1 cellular context compared by ENCODE assay signal in genomic region chr16:85688586-85689284, GRCh38.
TF ChIP-seq lines count a peak whose summit lies in the region.

Gene GINS2, minus strand, starts transcription at chr16:85688954. Its CDS starts 56 bp downstream, at chr16:85688898.

TF ChIP-seq in K562, 482 proteins besides CTCF, POLR2A, EP300 and RAD21 (continued from another document and continues in another):
- TF ChIP-seq GMEB1 (CRISPR knock-in tag; IDR thresholded peaks at IDR 0.05): no peak
- no peak for TF ChIP-seq ZNF274 (IDR thresholded peaks at IDR 0.05; ENCODE audit: borderline replicate concordance, low read depth, low read length)
- TF ChIP-seq CBX8 (IDR thresholded peaks at IDR 0.05; ENCODE audit: borderline replicate concordance, extremely low read depth, low read depth, low read length, poor library complexity, severe bottlenecking): no peak
- TF ChIP-seq ZNF511 (CRISPR knock-in tag; IDR thresholded peaks at IDR 0.05): peak; percentile 57; the same call in 1 of the 2 replicates
- TF ChIP-seq ATF4 (CRISPR knock-in tag; IDR thresholded peaks at IDR 0.05): no peak
- TF ChIP-seq NBN (IDR thresholded peaks at IDR 0.05; ENCODE audit: low read depth): no peak
- no peak for TF ChIP-seq HMG20A (CRISPR knock-in tag; conservative IDR thresholded peaks at IDR 0.05)
- peak; percentile 96 for TF ChIP-seq CXXC5 (CRISPR knock-in tag; IDR thresholded peaks at IDR 0.05)
- no peak for TF ChIP-seq MTF1 (CRISPR knock-in tag; IDR thresholded peaks at IDR 0.05; ENCODE audit: borderline replicate concordance)
- no peak; the same call in 1 of the 2 replicates for TF ChIP-seq TGIF2 (CRISPR knock-in tag; IDR thresholded peaks at IDR 0.05)
- TF ChIP-seq ZHX1 (conservative IDR thresholded peaks at IDR 0.05; ENCODE audit: low read length): no peak
- TF ChIP-seq NRF1 (conservative IDR thresholded peaks at IDR 0.05 in 1 of 2, IDR thresholded peaks at IDR 0.05 in 1 of 2): peak; percentile 70 to 74
- no peak for TF ChIP-seq ZNF407 (IDR thresholded peaks at IDR 0.05; ENCODE audit: low read depth)
- TF ChIP-seq PTTG1 (tag; IDR thresholded peaks at IDR 0.05; ENCODE audit: low read depth): no peak
- TF ChIP-seq SRSF1 (IDR thresholded peaks at IDR 0.05; ENCODE audit: low read depth, low read length): no peak
- TF ChIP-seq ILF3 (IDR thresholded peaks at IDR 0.05; ENCODE audit: borderline replicate concordance): no peak
- no peak for TF ChIP-seq HNRNPK (IDR thresholded peaks at IDR 0.05; ENCODE audit: low read depth, low read length, poor library complexity, severe bottlenecking)
- no peak for TF ChIP-seq TCF7 (IDR thresholded peaks at IDR 0.05; ENCODE audit: borderline replicate concordance)
- no peak for TF ChIP-seq ZNF398 (CRISPR knock-in tag; IDR thresholded peaks at IDR 0.05)
- TF ChIP-seq RB1 (IDR thresholded peaks at IDR 0.05; ENCODE audit: low read depth): peak; percentile 100
- peak; percentile 56 for TF ChIP-seq CHD2 (IDR thresholded peaks at IDR 0.05; ENCODE audit: low read depth, low read length)
- no peak for TF ChIP-seq NR2F6 (CRISPR knock-in tag; IDR thresholded peaks at IDR 0.05)
- TF ChIP-seq KLF6 (CRISPR knock-in tag; IDR thresholded peaks at IDR 0.05; ENCODE audit: borderline replicate concordance): no peak
- no peak for TF ChIP-seq ZNF764 (CRISPR knock-in tag; IDR thresholded peaks at IDR 0.05; ENCODE audit: low read depth)
- no peak for TF ChIP-seq ZNF253 (CRISPR knock-in tag; conservative IDR thresholded peaks at IDR 0.05)
- TF ChIP-seq CREB1 (IDR thresholded peaks at IDR 0.05): 0 out of 2 replicates have a peak, but pooled peaks have one; percentile 23
- TF ChIP-seq CREB1 (CRISPR knock-in tag; IDR thresholded peaks at IDR 0.05): no peak
- 0 out of 2 replicates have a peak, but pooled peaks have one; percentile 23 for TF ChIP-seq LCOR (CRISPR knock-in tag; IDR thresholded peaks at IDR 0.05)
- TF ChIP-seq ZNF740 (CRISPR knock-in tag; IDR thresholded peaks at IDR 0.05): no peak
- TF ChIP-seq ZNF740 (tag; IDR thresholded peaks at IDR 0.05): no peak
- no peak; a peak in 1 of 3 replicates for TF ChIP-seq CBX3 (IDR thresholded peaks at IDR 0.05; ENCODE audit: borderline replicate concordance in 1 of 2, low read length in 2 of 2)
- no peak for TF ChIP-seq ID3 (CRISPR knock-in tag; IDR thresholded peaks at IDR 0.05)
- TF ChIP-seq ID3 (tag; IDR thresholded peaks at IDR 0.05): no peak
- no peak for TF ChIP-seq MIER1 (IDR thresholded peaks at IDR 0.05; ENCODE audit: low read depth)
- no peak for TF ChIP-seq NELFE (IDR thresholded peaks at IDR 0.05; ENCODE audit: insufficient read depth, insufficient read length)
- no peak for TF ChIP-seq ZNF785 (CRISPR knock-in tag; IDR thresholded peaks at IDR 0.05)
- TF ChIP-seq GABPB1 (CRISPR knock-in tag; IDR thresholded peaks at IDR 0.05): peak; percentile 83
- TF ChIP-seq IRF1 (CRISPR knock-in tag; IDR thresholded peaks at IDR 0.05; ENCODE audit: borderline replicate concordance): no peak
- no peak for TF ChIP-seq IRF9 (tag; IDR thresholded peaks at IDR 0.05)
- TF ChIP-seq TRIM28 (IDR thresholded peaks at IDR 0.05): 0 out of 2 replicates have a peak, but pooled peaks have one; percentile 12
- no peak for TF ChIP-seq PHTF2 (CRISPR knock-in tag; IDR thresholded peaks at IDR 0.05)
- no peak for TF ChIP-seq POLR3G (IDR thresholded peaks at IDR 0.05; ENCODE audit: extremely low read depth, insufficient read length, insufficient replicate concordance)
- no peak for TF ChIP-seq ARID1B (IDR thresholded peaks at IDR 0.05)
- no peak for TF ChIP-seq DDX20 (tag; IDR thresholded peaks at IDR 0.05; ENCODE audit: low read depth)
- no peak for TF ChIP-seq ARID2 (IDR thresholded peaks at IDR 0.05)
- TF ChIP-seq ZNF780A (CRISPR knock-in tag; IDR thresholded peaks at IDR 0.05): no peak
- no peak for TF ChIP-seq ERF (CRISPR knock-in tag; IDR thresholded peaks at IDR 0.05)
